11 cellular contexts compared by ENCODE assay signal in genomic region chr13:31050486-31051400, GRCh38.
DNase-seq lines count a peak whose midpoint lies in the region; ATAC-seq and TF ChIP-seq lines count a peak whose summit lies in the region.
"Had no signal": no experiment of that assay in that cellular context is flagged by ENCODE, and none has a peak within 500 bp of the region (broad histone marks: within the 10 kb centered on the region; RNA-seq: fewer than 3 reads in every experiment).

No MANE protein-coding gene starts in this region.

- peaks cover 6% of the 10 kb centered on the region for H3K4me1 Mint-ChIP-seq in type B pancreatic cell (ENCODE audit: unreplicated experiment)

- H3K27me3 ChIP-seq in mammary epithelial cell (ENCODE audit: insufficient read depth, low read length) (no peaks in the 10 kb centered on the region), breast epithelium (no peaks in the 10 kb centered on the region), PC-3 (ENCODE audit: low read length) (no peaks in the 10 kb centered on the region)
- H3K27me3 ChIP-seq: pancreas, Peyer's patch had no signal

- peaks cover 21% of the 10 kb centered on the region for H3K27me3 Mint-ChIP-seq in type B pancreatic cell

- H3K79me2 ChIP-seq in mammary epithelial cell (ENCODE audit: insufficient read depth, low read length): no peaks in the 10 kb centered on the region
- no peaks in the 10 kb centered on the region for H3K79me2 ChIP-seq in PC-3 (ENCODE audit: low read length)

- H3K9me3 Mint-ChIP-seq in type B pancreatic cell: no peaks in the 10 kb centered on the region

- WGBS in mammary epithelial cell (ENCODE audit: low coverage, missing lambda C conversion rate): 84% methylated on average over 6 of the region's 6 CpGs

- DNase-seq in mammary epithelial cell (no peak), breast epithelium (ENCODE audit: low spot score in 2 of 2) (no peak), PC-3 (peak; percentile 18), fibroblast of pulmonary artery (ENCODE audit: low read depth) (no peak), type B pancreatic cell (ENCODE audit: extremely low spot score, unreplicated experiment) (no peak), KBM-7 (no peak), left lobe of liver (ENCODE audit: low spot score) (no peak)
- DNase-seq: pancreas had no signal

- ATAC-seq in PC-3 (no peak), HG03108 (IDR thresholded peaks at IDR 0.05; ENCODE audit: unreplicated experiment) (no peak), left lobe of liver (no peak)

- CTCF ChIA-PET in mammary epithelial cell (lab: Charles Lee; ENCODE audit: low non-redundant PET) (no interaction called here), PC-3 (lab: Charles Lee) (no interaction called here)

- H3K27ac ChIP-seq in mammary epithelial cell (ENCODE audit: insufficient read depth, low read depth, low read length): no peak overlapping the region
- no peak overlapping the region for H3K27ac ChIP-seq in breast epithelium
- H3K27ac ChIP-seq in PC-3 (ENCODE audit: low read length): no peak overlapping the region
- H3K27ac ChIP-seq: coronary artery, pancreas, Peyer's patch had no signal

- no peak overlapping the region for H3K4me3 ChIP-seq in mammary epithelial cell (replicated peaks in 1 of 3; ENCODE audit: insufficient read depth in 1 of 3, low read depth in 2 of 3, low read length in 3 of 3)
- no peak overlapping the region for H3K4me3 ChIP-seq in breast epithelium
- no peak overlapping the region for H3K4me3 ChIP-seq in PC-3 (ENCODE audit: low read length)
- H3K4me3 ChIP-seq in fibroblast of pulmonary artery (replicated peaks; ENCODE audit: low read depth, low read length): no peak overlapping the region
- H3K4me3 ChIP-seq: coronary artery, pancreas, Peyer's patch had no signal

- intact Hi-C loops in mammary epithelial cell (cut with micrococcal nuclease) (no loop called here), breast epithelium (cut with DNase I; ENCODE audit: low total_unique reads) (loop anchor here (1.0 kb wide), 1 partner anchor 11 kb away; no protein-coding TSS in a partner anchor), PC-3 (cut with micrococcal nuclease) (no loop called here)

- no peaks in the 10 kb centered on the region for H3K9me3 ChIP-seq in mammary epithelial cell (replicated peaks; ENCODE audit: insufficient read depth, low read length)
- no peaks in the 10 kb centered on the region for H3K9me3 ChIP-seq in breast epithelium
- no peaks in the 10 kb centered on the region for H3K9me3 ChIP-seq in PC-3 (ENCODE audit: low read length)
- H3K9me3 ChIP-seq: pancreas, Peyer's patch had no signal

- dilution Hi-C loops in mammary epithelial cell (cut with HindIII; ENCODE audit: low sequenced_read_pairs): no loop called here

- no peaks in the 10 kb centered on the region for H3K9me2 ChIP-seq in PC-3 (replicated peaks; ENCODE audit: low read length)

- no peaks in the 10 kb centered on the region for H3K36me3 Mint-ChIP-seq in type B pancreatic cell

- H3K4me2 ChIP-seq in mammary epithelial cell (ENCODE audit: insufficient read depth, low read depth, low read length): no peak overlapping the region
- no peak overlapping the region for H3K4me2 ChIP-seq in PC-3 (ENCODE audit: low read length)

- BruUV-seq in mammary epithelial cell (replicated peaks; lab: Mats Ljungman, UMichigan) (no TSS peak), PC-3 (replicated peaks; lab: Mats Ljungman, UMichigan) (no TSS peak)

- in situ Hi-C loops in mammary epithelial cell (cut with MboI; ENCODE audit: low sequenced_read_pairs in 2 of 2) (no loop called here), KBM-7 (cut with MboI; ENCODE audit: low pct_unique_long_range_greater_than_20kb, low sequenced_read_pairs) (no loop called here)

- no peaks in the 10 kb centered on the region for H3F3A ChIP-seq in PC-3 (ENCODE audit: low read length, unreplicated experiment)

- H3K36me3 ChIP-seq in mammary epithelial cell (ENCODE audit: insufficient read depth, low read length) (no peaks in the 10 kb centered on the region), breast epithelium (no peaks in the 10 kb centered on the region), PC-3 (ENCODE audit: low read depth, low read length) (no peaks in the 10 kb centered on the region)
- H3K36me3 ChIP-seq: pancreas, Peyer's patch had no signal

- POLR2A ChIA-PET in PC-3 (lab: Charles Lee; ENCODE audit: unreplicated experiment): no interaction called here

- H2AFZ ChIP-seq in mammary epithelial cell (ENCODE audit: low read depth, low read length) (no peak overlapping the region), PC-3 (ENCODE audit: low read length) (no peak overlapping the region)

- H3K4me3 Mint-ChIP-seq in type B pancreatic cell: no peak overlapping the region

- peaks cover 17% of the 10 kb centered on the region for H3K4me1 ChIP-seq in mammary epithelial cell (ENCODE audit: insufficient read depth, low read length)
- peaks cover 0 to 4% of the 10 kb centered on the region in 2 donors for H3K4me1 ChIP-seq in breast epithelium
- peaks cover 17% of the 10 kb centered on the region for H3K4me1 ChIP-seq in PC-3 (ENCODE audit: insufficient read depth, low read length)
- H3K4me1 ChIP-seq: pancreas had no signal

- TF ChIP-seq CTCF in mammary epithelial cell (conservative IDR thresholded peaks at IDR 0.05 in 1 of 2, IDR thresholded peaks at IDR 0.05 in 1 of 2; ENCODE audit: extremely low read depth in 1 of 2, insufficient read depth in 1 of 2, low read depth in 1 of 2, low read length in 2 of 2) (peak; percentile 35 to 44), breast epithelium (IDR thresholded peaks at IDR 0.05) (peak in 1 of 3 donors; percentile 22), PC-3 (conservative IDR thresholded peaks at IDR 0.05; ENCODE audit: low read depth, low read length) (peak; percentile 36; the same call in 1 of the 2 replicates), fibroblast of pulmonary artery (IDR thresholded peaks at IDR 0.05; ENCODE audit: low read length, missing control alignments) (peak; percentile 35), type B pancreatic cell (conservative IDR thresholded peaks at IDR 0.05) (peak; percentile 67)

- H3K9ac ChIP-seq in mammary epithelial cell (ENCODE audit: insufficient read depth, low read length): no peak overlapping the region
- H3K9ac ChIP-seq in PC-3 (ENCODE audit: low read length): no peak overlapping the region

- no peak overlapping the region for H3K27ac Mint-ChIP-seq in type B pancreatic cell

- TF ChIP-seq POLR2A in breast epithelium (IDR thresholded peaks at IDR 0.05): no peak

- no peaks in the 10 kb centered on the region for H4K20me1 ChIP-seq in mammary epithelial cell (ENCODE audit: insufficient read depth, low read length)
- no peaks in the 10 kb centered on the region for H4K20me1 ChIP-seq in PC-3 (ENCODE audit: low read length)
